19 cellular contexts compared by ENCODE assay signal in genomic region chr2:120379916-120380893, GRCh38. TPM values are rescaled to one million over a fixed set of nuclear protein-coding genes. Genes with fewer than 3 reads are reported as not detected.
DNase-seq lines count a peak whose midpoint lies in the region; ATAC-seq and TF ChIP-seq lines count a peak whose summit lies in the region.
"Had no signal": no experiment of that assay in that cellular context is flagged by ENCODE, and none has a peak within 500 bp of the region (broad histone marks: within the 10 kb centered on the region; RNA-seq: fewer than 3 reads in every experiment).

No MANE protein-coding gene starts in this region.

- no peaks in the 10 kb centered on the region for H4K20me1 ChIP-seq in hepatocyte (ENCODE audit: insufficient read depth, poor library complexity, severe bottlenecking)

- no peak overlapping the region for H3K4me3 ChIP-seq in left lung
- H3K4me3 ChIP-seq in hepatocyte, result no peak overlapping the region
- H3K4me3 ChIP-seq: ascending aorta had no signal

- no peak overlapping the region for H2AFZ ChIP-seq in hepatocyte

- ATAC-seq in left lung, result peak; percentile 48
- ATAC-seq in SK-N-SH treated with all-trans-retinoic acid at 6 μM for 48 hours, result no peak
- ATAC-seq in GM18858 (IDR thresholded peaks at IDR 0.05; ENCODE audit: unreplicated experiment), result no peak
- ATAC-seq: activated CD8-positive, alpha-beta memory T cell treated with anti-CD3 and anti-CD28 coated beads, Interleukin-2, amount 10 ng/mL, durations not matched to agents 7 days and 5 days; PC-3; sciatic nerve had no signal

- no peaks in the 10 kb centered on the region for H3K9me3 ChIP-seq in left lung
- no peaks in the 10 kb centered on the region for H3K9me3 ChIP-seq in hepatocyte (ENCODE audit: low read depth)
- H3K9me3 ChIP-seq: ascending aorta had no signal

- H3K27me3 ChIP-seq in left lung, result peaks cover 0 to 36% of the 10 kb centered on the region in 2 donors
- no peaks in the 10 kb centered on the region for H3K27me3 ChIP-seq in hepatocyte
- H3K27me3 ChIP-seq: ascending aorta had no signal

- H3K79me2 ChIP-seq in hepatocyte, result no peaks in the 10 kb centered on the region

- no peak overlapping the region for H3K27ac ChIP-seq in left lung
- H3K27ac ChIP-seq in hepatocyte, result no peak overlapping the region
- H3K27ac ChIP-seq: ascending aorta, epithelial cell of prostate had no signal

- WGBS in hepatocyte (ENCODE audit: low lambda C conversion rate, missing lambda C conversion rate), result 85% methylated on average over 21 of the region's 21 CpGs

- H3K4me1 ChIP-seq in left lung (no peaks in the 10 kb centered on the region), hepatocyte (ENCODE audit: insufficient read depth) (no peaks in the 10 kb centered on the region)
- H3K4me1 ChIP-seq: ascending aorta had no signal

- no peaks in the 10 kb centered on the region for H3K9me2 ChIP-seq in hepatocyte (replicated peaks; ENCODE audit: insufficient read depth)

- TF ChIP-seq CTCF in left lung (IDR thresholded peaks at IDR 0.05) (no peak), hepatocyte (IDR thresholded peaks at IDR 0.05; ENCODE audit: poor library complexity) (no peak)

- no peak overlapping the region for H3K4me2 ChIP-seq in hepatocyte

- DNase-seq in EL, result peak; percentile 27
- DNase-seq in NCI-H146 treated with DMSO at 0.1 percent for 48 hours (lab: John Stamatoyannopoulos, UW; ENCODE audit: unreplicated experiment), result peak; percentile 3
- peak; percentile 38 to 71 for DNase-seq in NCI-H526 (lab: John Stamatoyannopoulos, UW)
- peak in 1 of 2 donors; percentile 47 for DNase-seq in left lung
- DNase-seq in hepatocyte (ENCODE audit: low spot score), result no peak
- no peak for DNase-seq in HEK293T (ENCODE audit: extremely low spot score)
- DNase-seq: activated B cell treated with CpG ODN at 0.5 μM for 24 hours; activated CD8-positive, alpha-beta memory T cell treated with anti-CD3 and anti-CD28 coated beads, Interleukin-2, amount 10 ng/mL, durations not matched to agents 7 days and 5 days; activated gamma-delta T cell treated with Interleukin-2 at 50 U/mL for 16 hours; AML-193; Karpas-422; NCI-H446 treated with DMSO at 0.1 percent for 48 hours; PC-3; stimulated activated CD4-positive, alpha-beta T cell treated with anti-CD3 and anti-CD28 coated beads, Interleukin-2, amount 100 ng/mL, for 24 hours had no signal

- CTCF ChIA-PET in HEK293T (lab: Yijun Ruan, JAX), result no interaction called here

- POLR2A ChIA-PET in HEK293T (lab: Yijun Ruan, JAX), result no interaction called here

- intact Hi-C loops in left lung (cut with DNase I), result no loop called here

- H3K36me3 ChIP-seq in left lung (no peaks in the 10 kb centered on the region), hepatocyte (replicated peaks; ENCODE audit: insufficient read depth, low read depth) (no peaks in the 10 kb centered on the region)
- H3K36me3 ChIP-seq: ascending aorta had no signal

TF ChIP-seq in SK-N-SH treated with all-trans-retinoic acid at 6 μM for 48 hours, 23 proteins besides CTCF, POLR2A, EP300 and RAD21 (continues in another document):
- TF ChIP-seq GLIS3 (CRISPR knock-in tag; IDR thresholded peaks at IDR 0.05), result no peak
- TF ChIP-seq RARB (CRISPR knock-in tag; IDR thresholded peaks at IDR 0.05), result no peak
- TF ChIP-seq CSRNP3 (CRISPR knock-in tag; IDR thresholded peaks at IDR 0.05), result no peak
- no peak for TF ChIP-seq ZFP30 (CRISPR knock-in tag; IDR thresholded peaks at IDR 0.05)
- no peak for TF ChIP-seq CREB5 (CRISPR knock-in tag; IDR thresholded peaks at IDR 0.05; ENCODE audit: low read depth)
- no peak for TF ChIP-seq ESRRG (CRISPR knock-in tag; IDR thresholded peaks at IDR 0.05)
- no peak for TF ChIP-seq PATZ1 (CRISPR knock-in tag; IDR thresholded peaks at IDR 0.05; ENCODE audit: borderline replicate concordance)

TF ChIP-seq in HEK293T, 16 proteins besides CTCF, POLR2A, EP300 and RAD21:
- TF ChIP-seq ZNF384 (IDR thresholded peaks at IDR 0.05), result no peak
- no peak for TF ChIP-seq SP1 (IDR thresholded peaks at IDR 0.05)
- no peak for TF ChIP-seq FOXA1 (IDR thresholded peaks at IDR 0.05)
- no peak for TF ChIP-seq L3MBTL2 (conservative IDR thresholded peaks at IDR 0.05)
- TF ChIP-seq LEF1 (IDR thresholded peaks at IDR 0.05; ENCODE audit: borderline replicate concordance), result no peak
- no peak for TF ChIP-seq TARDBP (IDR thresholded peaks at IDR 0.05)
- no peak for TF ChIP-seq NFRKB (IDR thresholded peaks at IDR 0.05)
- TF ChIP-seq PKNOX1 (IDR thresholded peaks at IDR 0.05), result no peak
- TF ChIP-seq HDGF (IDR thresholded peaks at IDR 0.05; ENCODE audit: borderline replicate concordance), result no peak

RNA-seq across cellular contexts. Expression of gene INHBB, which starts 34.3 kb away (rescaled TPM):
- total RNA-seq in left lung, result 1 to 10 TPM in 1 of 2 donors, under 1 TPM in 1; 0.67 to 2.0 TPM
- 4.4 and 6.6 TPM in 2 replicates for total RNA-seq in hepatocyte
- polyA plus RNA-seq in hepatocyte, result 1.3 and 2.7 TPM in 2 replicates
- total RNA-seq: activated B cell treated with CpG ODN at 0.5 μM for 24 hours; activated CD8-positive, alpha-beta memory T cell treated with anti-CD3 and anti-CD28 coated beads, Interleukin-2, amount 10 ng/mL, durations not matched to agents 7 days and 5 days had no signal

Comparison
In these comparisons a context has a peak if more than half of its experiments do, and no peak if none do; other contexts are left out.
1. DNase-seq: peak in EL (single experiment), NCI-H146 treated with DMSO at 0.1 percent for 48 hours (single experiment) and NCI-H526 (2 of 2); none in hepatocyte (single experiment) and HEK293T (single experiment).